ENCODE assay signal across 1 cellular context in the genomic region with DNA sequence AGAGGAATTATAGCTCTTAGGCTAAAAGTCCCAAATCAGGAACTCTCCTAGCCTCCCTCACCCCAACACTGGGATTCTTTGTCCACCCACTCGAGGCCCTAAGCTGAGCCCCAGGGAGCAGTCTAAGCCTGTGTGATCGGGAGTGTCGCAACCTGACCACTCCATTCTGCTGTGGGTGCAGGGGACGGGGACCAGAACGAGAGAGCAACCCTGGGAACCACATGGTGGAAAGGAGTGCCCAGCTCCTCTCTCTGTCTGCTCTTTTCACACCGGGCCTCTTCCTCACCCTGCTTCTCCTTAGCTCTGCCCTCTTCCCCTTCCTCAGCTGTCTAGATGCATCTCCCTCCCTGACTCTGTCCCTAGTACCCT.
TF ChIP-seq lines count a peak whose summit lies in the region.

No MANE protein-coding gene starts in this region.

TF ChIP-seq in H1, 55 proteins besides CTCF, POLR2A, EP300 and RAD21:
- 0 out of 2 replicates have a peak, but pooled peaks have one; percentile 16 for TF ChIP-seq CEBPB (IDR thresholded peaks at IDR 0.05; ENCODE audit: low read depth, low read length)
- TF ChIP-seq ASH2L (IDR thresholded peaks at IDR 0.05; ENCODE audit: low read length) = no peak
